Comparison of ENCODE assay signal across 1 cellular context in the genomic region with DNA sequence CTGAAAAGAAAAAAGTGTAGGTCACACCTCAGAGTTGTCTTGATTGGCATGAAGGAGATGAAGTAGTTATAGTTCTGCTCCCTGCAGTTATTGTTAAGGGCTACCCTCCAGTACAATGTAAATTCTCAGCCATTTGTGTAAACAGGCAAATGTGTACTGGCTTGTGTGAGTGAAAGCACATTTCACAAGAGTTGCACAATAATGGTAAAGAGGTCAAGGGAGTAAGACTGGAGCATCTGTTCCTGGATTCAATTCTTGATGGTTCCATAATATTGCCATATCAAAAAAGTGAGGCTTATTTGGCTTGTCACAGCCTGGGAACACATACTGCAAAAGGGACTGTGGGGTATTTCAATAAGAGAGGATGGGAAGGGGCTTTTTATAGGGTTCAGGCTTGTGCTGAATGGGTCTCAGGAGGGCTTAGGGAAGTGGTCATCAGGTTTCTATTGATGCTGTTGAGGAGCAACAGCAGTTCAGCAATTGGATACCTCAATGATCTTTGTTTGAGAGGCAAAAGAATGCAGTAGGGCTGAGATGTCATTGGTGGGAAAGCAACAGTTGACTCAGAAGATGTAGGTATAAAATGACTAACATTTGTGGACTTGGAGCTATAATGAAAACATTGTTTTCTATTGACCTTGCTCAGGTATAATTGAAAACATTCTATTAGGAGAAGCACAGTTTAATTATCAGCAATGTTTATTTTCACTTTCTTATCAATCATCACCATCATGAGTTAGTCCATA.
A peak's percentile ranks its signal among the peaks of the same experiment; 100 is the strongest.
TF ChIP-seq lines count a peak whose summit lies in the region.

No MANE protein-coding gene starts in this region.

TF ChIP-seq in HepG2, 621 proteins besides CTCF, POLR2A, EP300 and RAD21 (continued from another document and continues in another):
- TF ChIP-seq, protein P1, sequence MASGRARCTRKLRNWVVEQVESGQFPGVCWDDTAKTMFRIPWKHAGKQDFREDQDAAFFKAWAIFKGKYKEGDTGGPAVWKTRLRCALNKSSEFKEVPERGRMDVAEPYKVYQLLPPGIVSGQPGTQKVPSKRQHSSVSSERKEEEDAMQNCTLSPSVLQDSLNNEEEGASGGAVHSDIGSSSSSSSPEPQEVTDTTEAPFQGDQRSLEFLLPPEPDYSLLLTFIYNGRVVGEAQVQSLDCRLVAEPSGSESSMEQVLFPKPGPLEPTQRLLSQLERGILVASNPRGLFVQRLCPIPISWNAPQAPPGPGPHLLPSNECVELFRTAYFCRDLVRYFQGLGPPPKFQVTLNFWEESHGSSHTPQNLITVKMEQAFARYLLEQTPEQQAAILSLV (CRISPR knock-in tag; IDR thresholded peaks at IDR 0.05; ENCODE audit: borderline replicate concordance): no peak
- TF ChIP-seq ZNF251 (CRISPR knock-in tag; IDR thresholded peaks at IDR 0.05): no peak
- TF ChIP-seq, protein P2, sequence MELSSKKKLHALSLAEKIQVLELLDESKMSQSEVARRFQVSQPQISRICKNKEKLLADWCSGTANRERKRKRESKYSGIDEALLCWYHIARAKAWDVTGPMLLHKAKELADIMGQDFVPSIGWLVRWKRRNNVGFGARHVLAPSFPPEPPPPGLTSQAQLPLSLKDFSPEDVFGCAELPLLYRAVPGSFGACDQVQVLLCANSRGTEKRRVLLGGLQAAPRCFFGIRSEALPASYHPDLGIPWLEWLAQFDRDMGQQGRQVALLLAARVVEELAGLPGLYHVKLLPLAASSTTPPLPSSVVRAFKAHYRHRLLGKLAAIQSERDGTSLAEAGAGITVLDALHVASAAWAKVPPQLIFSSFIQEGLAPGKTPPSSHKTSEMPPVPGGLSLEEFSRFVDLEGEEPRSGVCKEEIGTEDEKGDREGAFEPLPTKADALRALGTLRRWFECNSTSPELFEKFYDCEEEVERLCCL (CRISPR knock-in tag; IDR thresholded peaks at IDR 0.05; ENCODE audit: borderline replicate concordance): no peak
- TF ChIP-seq ZKSCAN5 (CRISPR knock-in tag; IDR thresholded peaks at IDR 0.05): no peak
- TF ChIP-seq ATF7 (IDR thresholded peaks at IDR 0.05): no peak
- no peak for TF ChIP-seq ATF7 (CRISPR knock-in tag; IDR thresholded peaks at IDR 0.05)
- no peak for TF ChIP-seq AKAP8 (CRISPR knock-in tag; IDR thresholded peaks at IDR 0.05)
- TF ChIP-seq, protein P3, sequence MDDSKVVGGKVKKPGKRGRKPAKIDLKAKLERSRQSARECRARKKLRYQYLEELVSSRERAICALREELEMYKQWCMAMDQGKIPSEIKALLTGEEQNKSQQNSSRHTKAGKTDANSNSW (CRISPR knock-in tag; IDR thresholded peaks at IDR 0.05; ENCODE audit: borderline replicate concordance): no peak
- TF ChIP-seq ZBTB21 (CRISPR knock-in tag; IDR thresholded peaks at IDR 0.05): no peak
- TF ChIP-seq, protein P4, sequence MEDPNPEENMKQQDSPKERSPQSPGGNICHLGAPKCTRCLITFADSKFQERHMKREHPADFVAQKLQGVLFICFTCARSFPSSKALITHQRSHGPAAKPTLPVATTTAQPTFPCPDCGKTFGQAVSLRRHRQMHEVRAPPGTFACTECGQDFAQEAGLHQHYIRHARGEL (CRISPR knock-in tag; IDR thresholded peaks at IDR 0.05): no peak
- TF ChIP-seq, protein P5, sequence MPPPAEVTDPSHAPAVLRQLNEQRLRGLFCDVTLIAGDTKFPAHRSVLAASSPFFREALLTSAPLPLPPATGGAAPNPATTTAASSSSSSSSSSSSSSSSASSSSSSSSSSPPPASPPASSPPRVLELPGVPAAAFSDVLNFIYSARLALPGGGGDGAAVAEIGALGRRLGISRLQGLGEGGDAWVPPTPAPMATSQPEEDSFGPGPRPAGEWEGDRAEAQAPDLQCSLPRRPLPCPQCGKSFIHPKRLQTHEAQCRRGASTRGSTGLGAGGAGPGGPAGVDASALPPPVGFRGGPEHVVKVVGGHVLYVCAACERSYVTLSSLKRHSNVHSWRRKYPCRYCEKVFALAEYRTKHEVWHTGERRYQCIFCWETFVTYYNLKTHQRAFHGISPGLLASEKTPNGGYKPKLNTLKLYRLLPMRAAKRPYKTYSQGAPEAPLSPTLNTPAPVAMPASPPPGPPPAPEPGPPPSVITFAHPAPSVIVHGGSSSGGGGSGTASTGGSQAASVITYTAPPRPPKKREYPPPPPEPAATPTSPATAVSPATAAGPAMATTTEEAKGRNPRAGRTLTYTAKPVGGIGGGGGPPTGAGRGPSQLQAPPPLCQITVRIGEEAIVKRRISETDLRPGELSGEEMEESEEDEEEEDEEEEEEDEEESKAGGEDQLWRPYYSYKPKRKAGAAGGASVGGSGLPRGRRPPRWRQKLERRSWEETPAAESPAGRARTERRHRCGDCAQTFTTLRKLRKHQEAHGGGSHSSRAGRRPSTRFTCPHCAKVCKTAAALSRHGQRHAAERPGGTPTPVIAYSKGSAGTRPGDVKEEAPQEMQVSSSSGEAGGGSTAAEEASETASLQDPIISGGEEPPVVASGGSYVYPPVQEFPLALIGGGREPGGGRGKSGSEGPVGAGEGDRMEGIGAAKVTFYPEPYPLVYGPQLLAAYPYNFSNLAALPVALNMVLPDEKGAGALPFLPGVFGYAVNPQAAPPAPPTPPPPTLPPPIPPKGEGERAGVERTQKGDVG (CRISPR knock-in tag; IDR thresholded peaks at IDR 0.05; ENCODE audit: borderline replicate concordance): no peak
- TF ChIP-seq TP53 (CRISPR knock-in tag; conservative IDR thresholded peaks at IDR 0.05): no peak
- no peak for TF ChIP-seq ZNF816 (CRISPR knock-in tag; IDR thresholded peaks at IDR 0.05; ENCODE audit: borderline replicate concordance)
- peak; percentile 65; the same call in 1 of the 2 replicates for TF ChIP-seq HHEX (CRISPR knock-in tag; IDR thresholded peaks at IDR 0.05)
- 0 out of 2 replicates have a peak, but pooled peaks have one; percentile 41 for TF ChIP-seq SNAPC2 (CRISPR knock-in tag; IDR thresholded peaks at IDR 0.05)
- TF ChIP-seq GTF3A (CRISPR knock-in tag; conservative IDR thresholded peaks at IDR 0.05): no peak
- no peak for TF ChIP-seq KMT2A (CRISPR knock-in tag; IDR thresholded peaks at IDR 0.05)
- TF ChIP-seq, protein P6, sequence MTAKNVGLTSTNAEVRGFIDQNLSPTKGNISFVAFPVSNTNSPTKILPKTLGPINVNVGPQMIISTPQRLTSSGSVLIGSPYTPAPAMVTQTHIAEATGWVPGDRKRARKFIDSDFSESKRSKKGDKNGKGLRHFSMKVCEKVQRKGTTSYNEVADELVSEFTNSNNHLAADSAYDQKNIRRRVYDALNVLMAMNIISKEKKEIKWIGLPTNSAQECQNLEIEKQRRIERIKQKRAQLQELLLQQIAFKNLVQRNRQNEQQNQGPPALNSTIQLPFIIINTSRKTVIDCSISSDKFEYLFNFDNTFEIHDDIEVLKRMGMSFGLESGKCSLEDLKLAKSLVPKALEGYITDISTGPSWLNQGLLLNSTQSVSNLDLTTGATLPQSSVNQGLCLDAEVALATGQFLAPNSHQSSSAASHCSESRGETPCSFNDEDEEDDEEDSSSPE (CRISPR knock-in tag; IDR thresholded peaks at IDR 0.05): no peak
- TF ChIP-seq KAT8 (CRISPR knock-in tag; IDR thresholded peaks at IDR 0.05): 0 out of 2 replicates have a peak, but pooled peaks have one; percentile 56
- peak; percentile 65; the same call in 1 of the 2 replicates for TF ChIP-seq SIX4 (CRISPR knock-in tag; IDR thresholded peaks at IDR 0.05)
- TF ChIP-seq, protein P7, sequence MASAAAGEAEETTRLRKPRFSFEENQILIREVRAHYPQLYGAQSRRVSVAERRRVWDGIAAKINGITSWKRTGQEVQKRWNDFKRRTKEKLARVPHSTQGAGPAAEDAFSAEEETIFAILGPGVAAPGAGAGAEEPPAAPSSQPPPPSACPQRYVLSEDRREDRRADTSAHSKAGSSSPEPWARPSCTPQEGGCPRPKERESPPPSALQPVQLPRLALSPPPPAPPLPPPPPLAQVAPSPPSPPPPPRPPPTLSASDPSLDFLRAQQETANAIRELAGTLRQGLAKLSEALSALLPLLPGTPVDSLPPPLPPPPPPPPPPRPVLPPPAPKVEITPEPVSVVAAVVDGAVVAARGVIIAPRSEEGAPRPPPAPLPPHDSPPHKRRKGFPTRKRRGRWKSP (CRISPR knock-in tag; IDR thresholded peaks at IDR 0.05): no peak; the same call in 1 of the 2 replicates
- TF ChIP-seq, protein P8, sequence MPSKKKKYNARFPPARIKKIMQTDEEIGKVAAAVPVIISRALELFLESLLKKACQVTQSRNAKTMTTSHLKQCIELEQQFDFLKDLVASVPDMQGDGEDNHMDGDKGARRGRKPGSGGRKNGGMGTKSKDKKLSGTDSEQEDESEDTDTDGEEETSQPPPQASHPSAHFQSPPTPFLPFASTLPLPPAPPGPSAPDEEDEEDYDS (CRISPR knock-in tag; IDR thresholded peaks at IDR 0.05): peak; percentile 39; the same call in 1 of the 2 replicates
- no peak for TF ChIP-seq SOX6 (IDR thresholded peaks at IDR 0.05)
- TF ChIP-seq SOX6 (CRISPR knock-in tag; IDR thresholded peaks at IDR 0.05): peak; percentile 98
- peak; percentile 22; the same call in 1 of the 2 replicates for TF ChIP-seq ETV5 (CRISPR knock-in tag; IDR thresholded peaks at IDR 0.05; ENCODE audit: borderline replicate concordance)
- no peak for TF ChIP-seq ZNF264 (CRISPR knock-in tag; IDR thresholded peaks at IDR 0.05)
- TF ChIP-seq EED (CRISPR knock-in tag; IDR thresholded peaks at IDR 0.05): no peak
- TF ChIP-seq, protein P9, sequence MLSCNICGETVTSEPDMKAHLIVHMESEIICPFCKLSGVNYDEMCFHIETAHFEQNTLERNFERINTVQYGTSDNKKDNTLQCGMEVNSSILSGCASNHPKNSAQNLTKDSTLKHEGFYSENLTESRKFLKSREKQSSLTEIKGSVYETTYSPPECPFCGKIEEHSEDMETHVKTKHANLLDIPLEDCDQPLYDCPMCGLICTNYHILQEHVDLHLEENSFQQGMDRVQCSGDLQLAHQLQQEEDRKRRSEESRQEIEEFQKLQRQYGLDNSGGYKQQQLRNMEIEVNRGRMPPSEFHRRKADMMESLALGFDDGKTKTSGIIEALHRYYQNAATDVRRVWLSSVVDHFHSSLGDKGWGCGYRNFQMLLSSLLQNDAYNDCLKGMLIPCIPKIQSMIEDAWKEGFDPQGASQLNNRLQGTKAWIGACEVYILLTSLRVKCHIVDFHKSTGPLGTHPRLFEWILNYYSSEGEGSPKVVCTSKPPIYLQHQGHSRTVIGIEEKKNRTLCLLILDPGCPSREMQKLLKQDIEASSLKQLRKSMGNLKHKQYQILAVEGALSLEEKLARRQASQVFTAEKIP (CRISPR knock-in tag; IDR thresholded peaks at IDR 0.05; ENCODE audit: borderline replicate concordance): no peak
- no peak for TF ChIP-seq ZNF235 (CRISPR knock-in tag; IDR thresholded peaks at IDR 0.05; ENCODE audit: borderline replicate concordance)
- no peak for TF ChIP-seq ZNF337 (CRISPR knock-in tag; IDR thresholded peaks at IDR 0.05; ENCODE audit: borderline replicate concordance, low read depth)
- TF ChIP-seq, protein P10, sequence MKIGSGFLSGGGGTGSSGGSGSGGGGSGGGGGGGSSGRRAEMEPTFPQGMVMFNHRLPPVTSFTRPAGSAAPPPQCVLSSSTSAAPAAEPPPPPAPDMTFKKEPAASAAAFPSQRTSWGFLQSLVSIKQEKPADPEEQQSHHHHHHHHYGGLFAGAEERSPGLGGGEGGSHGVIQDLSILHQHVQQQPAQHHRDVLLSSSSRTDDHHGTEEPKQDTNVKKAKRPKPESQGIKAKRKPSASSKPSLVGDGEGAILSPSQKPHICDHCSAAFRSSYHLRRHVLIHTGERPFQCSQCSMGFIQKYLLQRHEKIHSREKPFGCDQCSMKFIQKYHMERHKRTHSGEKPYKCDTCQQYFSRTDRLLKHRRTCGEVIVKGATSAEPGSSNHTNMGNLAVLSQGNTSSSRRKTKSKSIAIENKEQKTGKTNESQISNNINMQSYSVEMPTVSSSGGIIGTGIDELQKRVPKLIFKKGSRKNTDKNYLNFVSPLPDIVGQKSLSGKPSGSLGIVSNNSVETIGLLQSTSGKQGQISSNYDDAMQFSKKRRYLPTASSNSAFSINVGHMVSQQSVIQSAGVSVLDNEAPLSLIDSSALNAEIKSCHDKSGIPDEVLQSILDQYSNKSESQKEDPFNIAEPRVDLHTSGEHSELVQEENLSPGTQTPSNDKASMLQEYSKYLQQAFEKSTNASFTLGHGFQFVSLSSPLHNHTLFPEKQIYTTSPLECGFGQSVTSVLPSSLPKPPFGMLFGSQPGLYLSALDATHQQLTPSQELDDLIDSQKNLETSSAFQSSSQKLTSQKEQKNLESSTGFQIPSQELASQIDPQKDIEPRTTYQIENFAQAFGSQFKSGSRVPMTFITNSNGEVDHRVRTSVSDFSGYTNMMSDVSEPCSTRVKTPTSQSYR (CRISPR knock-in tag; IDR thresholded peaks at IDR 0.05; ENCODE audit: borderline replicate concordance): peak; percentile 45; the same call in 1 of the 2 replicates
- TF ChIP-seq KDM5B (CRISPR knock-in tag; IDR thresholded peaks at IDR 0.05; ENCODE audit: borderline replicate concordance): no peak
- TF ChIP-seq ZNF343 (CRISPR knock-in tag; IDR thresholded peaks at IDR 0.05): no peak
- TF ChIP-seq ETV6 (CRISPR knock-in tag; conservative IDR thresholded peaks at IDR 0.05): no peak
- no peak for TF ChIP-seq ZNF775 (CRISPR knock-in tag; IDR thresholded peaks at IDR 0.05; ENCODE audit: borderline replicate concordance)
- TF ChIP-seq HNRNPUL1 (IDR thresholded peaks at IDR 0.05; ENCODE audit: low read depth, low read length): no peak
- TF ChIP-seq, protein P11, sequence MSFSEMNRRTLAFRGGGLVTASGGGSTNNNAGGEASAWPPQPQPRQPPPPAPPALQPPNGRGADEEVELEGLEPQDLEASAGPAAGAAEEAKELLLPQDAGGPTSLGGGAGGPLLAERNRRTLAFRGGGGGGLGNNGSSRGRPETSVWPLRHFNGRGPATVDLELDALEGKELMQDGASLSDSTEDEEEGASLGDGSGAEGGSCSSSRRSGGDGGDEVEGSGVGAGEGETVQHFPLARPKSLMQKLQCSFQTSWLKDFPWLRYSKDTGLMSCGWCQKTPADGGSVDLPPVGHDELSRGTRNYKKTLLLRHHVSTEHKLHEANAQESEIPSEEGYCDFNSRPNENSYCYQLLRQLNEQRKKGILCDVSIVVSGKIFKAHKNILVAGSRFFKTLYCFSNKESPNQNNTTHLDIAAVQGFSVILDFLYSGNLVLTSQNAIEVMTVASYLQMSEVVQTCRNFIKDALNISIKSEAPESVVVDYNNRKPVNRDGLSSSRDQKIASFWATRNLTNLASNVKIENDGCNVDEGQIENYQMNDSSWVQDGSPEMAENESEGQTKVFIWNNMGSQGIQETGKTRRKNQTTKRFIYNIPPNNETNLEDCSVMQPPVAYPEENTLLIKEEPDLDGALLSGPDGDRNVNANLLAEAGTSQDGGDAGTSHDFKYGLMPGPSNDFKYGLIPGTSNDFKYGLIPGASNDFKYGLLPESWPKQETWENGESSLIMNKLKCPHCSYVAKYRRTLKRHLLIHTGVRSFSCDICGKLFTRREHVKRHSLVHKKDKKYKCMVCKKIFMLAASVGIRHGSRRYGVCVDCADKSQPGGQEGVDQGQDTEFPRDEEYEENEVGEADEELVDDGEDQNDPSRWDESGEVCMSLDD (CRISPR knock-in tag; IDR thresholded peaks at IDR 0.05; ENCODE audit: borderline replicate concordance): no peak
- TF ChIP-seq TOPORS (CRISPR knock-in tag; IDR thresholded peaks at IDR 0.05): 0 out of 2 replicates have a peak, but pooled peaks have one; percentile 49
- TF ChIP-seq NCOR1 (IDR thresholded peaks at IDR 0.05; ENCODE audit: borderline replicate concordance, low read length): peak; percentile 64; the same call in 1 of the 2 replicates
- TF ChIP-seq, protein P12, sequence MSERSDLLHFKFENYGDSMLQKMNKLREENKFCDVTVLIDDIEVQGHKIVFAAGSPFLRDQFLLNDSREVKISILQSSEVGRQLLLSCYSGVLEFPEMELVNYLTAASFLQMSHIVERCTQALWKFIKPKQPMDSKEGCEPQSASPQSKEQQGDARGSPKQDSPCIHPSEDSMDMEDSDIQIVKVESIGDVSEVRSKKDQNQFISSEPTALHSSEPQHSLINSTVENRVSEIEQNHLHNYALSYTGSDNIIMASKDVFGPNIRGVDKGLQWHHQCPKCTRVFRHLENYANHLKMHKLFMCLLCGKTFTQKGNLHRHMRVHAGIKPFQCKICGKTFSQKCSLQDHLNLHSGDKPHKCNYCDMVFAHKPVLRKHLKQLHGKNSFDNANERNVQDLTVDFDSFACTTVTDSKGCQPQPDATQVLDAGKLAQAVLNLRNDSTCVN (CRISPR knock-in tag; IDR thresholded peaks at IDR 0.05; ENCODE audit: borderline replicate concordance): no peak
- peak; percentile 78 for TF ChIP-seq HNF4A (CRISPR knock-in tag; IDR thresholded peaks at IDR 0.05)
- no peak for TF ChIP-seq MTA1 (CRISPR knock-in tag; IDR thresholded peaks at IDR 0.05; ENCODE audit: borderline replicate concordance)
